16 cellular contexts compared by ENCODE assay signal in the genomic region with DNA sequence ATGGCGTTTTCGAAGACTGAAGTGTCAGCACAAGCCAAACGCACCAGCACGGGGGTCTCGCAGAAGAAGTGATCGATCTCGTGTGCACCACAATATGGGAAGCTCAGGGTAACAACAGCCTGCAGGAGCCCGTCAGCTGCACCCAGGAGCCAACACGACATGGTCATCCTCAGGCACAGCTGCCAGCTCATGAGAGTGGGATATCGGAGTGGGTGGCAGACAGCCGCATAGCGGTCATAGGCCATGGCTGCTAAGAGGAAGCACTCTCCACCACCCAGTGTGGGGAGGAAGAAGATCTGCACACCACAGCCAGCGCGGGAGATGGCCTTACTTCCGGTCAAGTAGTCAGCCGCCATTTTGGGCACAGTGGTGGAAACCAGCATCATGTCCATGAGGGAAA. TPM values are rescaled to one million over a fixed set of nuclear protein-coding genes. Genes with fewer than 3 reads are reported as not detected.
"Had no signal": no experiment of that assay in that cellular context is flagged by ENCODE, and none has a peak within 500 bp of the region (broad histone marks: within the 10 kb centered on the region; RNA-seq: fewer than 3 reads in every experiment).

No MANE protein-coding gene starts in this region.

RNA-seq across cellular contexts. Expression of gene OR2T33, which starts 4.6 kb away (rescaled TPM):
- total RNA-seq: activated B cell treated with CpG ODN at 0.5 μM for 24 hours; activated CD4-positive, alpha-beta memory T cell treated with anti-CD3 and anti-CD28 coated beads for 36 hours; activated CD4-positive, alpha-beta T cell treated with anti-CD3 and anti-CD28 coated beads, Interleukin-2, amount 10 ng/mL, durations not matched to agents 24 days and 14 days; activated CD8-positive, alpha-beta memory T cell treated with anti-CD3 and anti-CD28 coated beads for 36 hours; activated CD8-positive, alpha-beta T cell treated with anti-CD3 and anti-CD28 coated beads for 36 hours; activated naive CD4-positive, alpha-beta T cell treated with anti-CD3 and anti-CD28 coated beads for 36 hours; activated naive CD4-positive, alpha-beta T cell treated with anti-CD3 and anti-CD28 coated beads, Interleukin-2, amount 50 U/mL, for 72 hours; activated naive CD8-positive, alpha-beta T cell treated with anti-CD3 and anti-CD28 coated beads for 36 hours; activated T-cell treated with anti-CD3 and anti-CD28 coated beads, Interleukin-2, amount 50 U/mL, for 4 hours; activated T-cell treated with anti-CD3 and anti-CD28 coated beads, Interleukin-2, amount 50 U/mL, for 72 hours; activated T-helper 1 cell treated with anti-CD3 and anti-CD28 coated beads, Interleukin-12 subunit alpha, Interleukin-12 subunit beta, Interleukin-2, Interleukin-4 antibody, amounts not matched to agents 30 ng/mL and 10 ng/mL and 1 ng/mL, durations not matched to agents 14 hours and 24 hours and 36 hours; activated T-helper 17 cell treated with anti-CD3 and anti-CD28 coated beads, Interleukin-2, amount 50 U/mL, for 72 hours; adrenal gland; ascending aorta; bronchial epithelial cell had no signal
- polyA plus RNA-seq: adrenal gland had no signal

RNA-seq across cellular contexts. Expression of gene OR2T12, which starts 30.0 kb away (rescaled TPM):
- total RNA-seq: activated B cell treated with CpG ODN at 0.5 μM for 24 hours; activated CD4-positive, alpha-beta memory T cell treated with anti-CD3 and anti-CD28 coated beads for 36 hours; activated CD4-positive, alpha-beta T cell treated with anti-CD3 and anti-CD28 coated beads, Interleukin-2, amount 10 ng/mL, durations not matched to agents 24 days and 14 days; activated CD8-positive, alpha-beta memory T cell treated with anti-CD3 and anti-CD28 coated beads for 36 hours; activated CD8-positive, alpha-beta T cell treated with anti-CD3 and anti-CD28 coated beads for 36 hours; activated naive CD4-positive, alpha-beta T cell treated with anti-CD3 and anti-CD28 coated beads for 36 hours; activated naive CD4-positive, alpha-beta T cell treated with anti-CD3 and anti-CD28 coated beads, Interleukin-2, amount 50 U/mL, for 72 hours; activated naive CD8-positive, alpha-beta T cell treated with anti-CD3 and anti-CD28 coated beads for 36 hours; activated T-cell treated with anti-CD3 and anti-CD28 coated beads, Interleukin-2, amount 50 U/mL, for 4 hours; activated T-cell treated with anti-CD3 and anti-CD28 coated beads, Interleukin-2, amount 50 U/mL, for 72 hours; activated T-helper 1 cell treated with anti-CD3 and anti-CD28 coated beads, Interleukin-12 subunit alpha, Interleukin-12 subunit beta, Interleukin-2, Interleukin-4 antibody, amounts not matched to agents 30 ng/mL and 10 ng/mL and 1 ng/mL, durations not matched to agents 14 hours and 24 hours and 36 hours; activated T-helper 17 cell treated with anti-CD3 and anti-CD28 coated beads, Interleukin-2, amount 50 U/mL, for 72 hours; adrenal gland; ascending aorta; bronchial epithelial cell; cardiac muscle cell had no signal
- polyA plus RNA-seq: adrenal gland, cardiac muscle cell had no signal

RNA-seq across cellular contexts. Expression of gene OR2M4, which starts 42.0 kb away (rescaled TPM):
- total RNA-seq: activated B cell treated with CpG ODN at 0.5 μM for 24 hours; activated CD4-positive, alpha-beta memory T cell treated with anti-CD3 and anti-CD28 coated beads for 36 hours; activated CD4-positive, alpha-beta T cell treated with anti-CD3 and anti-CD28 coated beads, Interleukin-2, amount 10 ng/mL, durations not matched to agents 24 days and 14 days; activated CD8-positive, alpha-beta memory T cell treated with anti-CD3 and anti-CD28 coated beads for 36 hours; activated CD8-positive, alpha-beta T cell treated with anti-CD3 and anti-CD28 coated beads for 36 hours; activated naive CD4-positive, alpha-beta T cell treated with anti-CD3 and anti-CD28 coated beads for 36 hours; activated naive CD4-positive, alpha-beta T cell treated with anti-CD3 and anti-CD28 coated beads, Interleukin-2, amount 50 U/mL, for 72 hours; activated naive CD8-positive, alpha-beta T cell treated with anti-CD3 and anti-CD28 coated beads for 36 hours; activated T-cell treated with anti-CD3 and anti-CD28 coated beads, Interleukin-2, amount 50 U/mL, for 4 hours; activated T-cell treated with anti-CD3 and anti-CD28 coated beads, Interleukin-2, amount 50 U/mL, for 72 hours; activated T-helper 1 cell treated with anti-CD3 and anti-CD28 coated beads, Interleukin-12 subunit alpha, Interleukin-12 subunit beta, Interleukin-2, Interleukin-4 antibody, amounts not matched to agents 30 ng/mL and 10 ng/mL and 1 ng/mL, durations not matched to agents 14 hours and 24 hours and 36 hours; activated T-helper 17 cell treated with anti-CD3 and anti-CD28 coated beads, Interleukin-2, amount 50 U/mL, for 72 hours; adrenal gland; ascending aorta; bronchial epithelial cell; cardiac muscle cell had no signal
- polyA plus RNA-seq: adrenal gland, cardiac muscle cell had no signal

RNA-seq across cellular contexts. Expression of gene OR2M7, which starts 51.1 kb away (rescaled TPM):
- total RNA-seq: activated B cell treated with CpG ODN at 0.5 μM for 24 hours; activated CD4-positive, alpha-beta memory T cell treated with anti-CD3 and anti-CD28 coated beads for 36 hours; activated CD4-positive, alpha-beta T cell treated with anti-CD3 and anti-CD28 coated beads, Interleukin-2, amount 10 ng/mL, durations not matched to agents 24 days and 14 days; activated CD8-positive, alpha-beta memory T cell treated with anti-CD3 and anti-CD28 coated beads for 36 hours; activated CD8-positive, alpha-beta T cell treated with anti-CD3 and anti-CD28 coated beads for 36 hours; activated naive CD4-positive, alpha-beta T cell treated with anti-CD3 and anti-CD28 coated beads for 36 hours; activated naive CD4-positive, alpha-beta T cell treated with anti-CD3 and anti-CD28 coated beads, Interleukin-2, amount 50 U/mL, for 72 hours; activated naive CD8-positive, alpha-beta T cell treated with anti-CD3 and anti-CD28 coated beads for 36 hours; activated T-cell treated with anti-CD3 and anti-CD28 coated beads, Interleukin-2, amount 50 U/mL, for 4 hours; activated T-cell treated with anti-CD3 and anti-CD28 coated beads, Interleukin-2, amount 50 U/mL, for 72 hours; activated T-helper 1 cell treated with anti-CD3 and anti-CD28 coated beads, Interleukin-12 subunit alpha, Interleukin-12 subunit beta, Interleukin-2, Interleukin-4 antibody, amounts not matched to agents 30 ng/mL and 10 ng/mL and 1 ng/mL, durations not matched to agents 14 hours and 24 hours and 36 hours; activated T-helper 17 cell treated with anti-CD3 and anti-CD28 coated beads, Interleukin-2, amount 50 U/mL, for 72 hours; adrenal gland; ascending aorta; bronchial epithelial cell; cardiac muscle cell had no signal
- polyA plus RNA-seq: adrenal gland, cardiac muscle cell had no signal
